In genomic region chr14:65499138-65499537, GRCh38 we compare ENCODE assay signal across 25 cellular contexts.
A peak's percentile ranks its signal among the peaks of the same experiment; 100 is the strongest.
DNase-seq lines count a peak whose midpoint lies in the region; ATAC-seq, FAIRE-seq and TF ChIP-seq lines count a peak whose summit lies in the region.
"Had no signal": no experiment of that assay in that cellular context is flagged by ENCODE, and none has a peak within 500 bp of the region (broad histone marks: within the 10 kb centered on the region; RNA-seq: fewer than 3 reads in every experiment).

No MANE protein-coding gene starts in this region.

- H3K9ac ChIP-seq in GM12878 (ENCODE audit: control insufficient read depth, insufficient read depth, low read length) (no peak overlapping the region), HepG2 (ENCODE audit: insufficient read depth, low read depth, low read length) (no peak overlapping the region)
- H3K9ac ChIP-seq: BLaER1 treated with 17β-estradiol and CSF1 and Interleukin-3, amounts not matched to agents 10 nM and 100 nM; GM23248 had no signal

- no peak for TF ChIP-seq CTCF in GM12878 (IDR thresholded peaks at IDR 0.05 in 2 of 3, conservative IDR thresholded peaks at IDR 0.05 in 1 of 3; ENCODE audit: control insufficient read depth in 2 of 3, extremely low read depth in 1 of 3, insufficient read depth in 1 of 3, low read depth in 3 of 3, low read length in 3 of 3)
- TF ChIP-seq CTCF in HepG2 (CRISPR knock-in tag; IDR thresholded peaks at IDR 0.05), result no peak

- H3K79me2 ChIP-seq in GM12878 (ENCODE audit: control insufficient read depth, insufficient read depth, low read length), result peaks cover 67% of the 10 kb centered on the region
- no peaks in the 10 kb centered on the region for H3K79me2 ChIP-seq in HepG2 (ENCODE audit: insufficient read depth, low read length)

- H3K4me2 ChIP-seq in GM12878 (ENCODE audit: control insufficient read depth, insufficient read depth) (no peak overlapping the region), HepG2 (ENCODE audit: low read depth, low read length) (no peak overlapping the region)
- H3K4me2 ChIP-seq: BLaER1 treated with 17β-estradiol and CSF1 and Interleukin-3, amounts not matched to agents 10 nM and 100 nM had no signal

- H3K36me3 ChIP-seq in GM12878 (ENCODE audit: control insufficient read depth in 2 of 2, insufficient read depth in 2 of 2, low read length in 1 of 2) (0 out of 4 replicates have a peak, but pooled peaks cover 0 to 5% of the 10 kb centered on the region in 2 experiments), HepG2 (replicated peaks in 1 of 2; ENCODE audit: control insufficient read depth in 1 of 2, insufficient read depth in 2 of 2, low read length in 2 of 2) (no peaks in the 10 kb centered on the region)
- H3K36me3 ChIP-seq: BE2C had no signal

- H3K27ac ChIP-seq in GM12878 (ENCODE audit: control insufficient read depth, insufficient read depth) (no peak overlapping the region), HepG2 (ENCODE audit: extremely low read length, insufficient read depth, low read length) (no peak overlapping the region)
- H3K27ac ChIP-seq: 22Rv1; BLaER1 treated with 17β-estradiol and CSF1 and Interleukin-3, amounts not matched to agents 10 nM and 100 nM; GM23248 had no signal

- TF ChIP-seq RAD21 in GM12878 (IDR thresholded peaks at IDR 0.05; ENCODE audit: insufficient read depth, low read depth, low read length) (no peak), HepG2 (CRISPR knock-in tag; IDR thresholded peaks at IDR 0.05) (no peak)

- H2AFZ ChIP-seq in GM12878 (ENCODE audit: control insufficient read depth, low read depth, low read length), result no peak overlapping the region
- no peak overlapping the region for H2AFZ ChIP-seq in HepG2 (ENCODE audit: low read length)
- H2AFZ ChIP-seq: GM23248 had no signal

- CTCF ChIA-PET in GM12878 (lab: Yijun Ruan, JAX), result interaction anchor here (1.2 to 8.1 kb wide), 3 partner anchors 9 to 83 kb away, joined by 3 to 106 read pairs (median 62); no protein-coding TSS in a partner anchor
- CTCF ChIA-PET in HepG2 (lab: Yijun Ruan, JAX; ENCODE audit: low intra/inter-chr PET ratio, low total read pairs), result no interaction called here

- POLR2A ChIA-PET in GM12878 (lab: Charles Lee) (interaction anchor here (1.2 kb wide), 1 partner anchor 9 kb away, joined by 4 read pairs; no protein-coding TSS in a partner anchor), HepG2 (lab: Yijun Ruan, JAX) (no interaction called here)

- ATAC-seq in activated CD4-positive, CD25-positive, alpha-beta regulatory T cell treated with anti-CD3 and anti-CD28 coated beads, Interleukin-2, amount 50 U/mL, for 24 hours, result peak; percentile 35 to 38
- no peak for ATAC-seq in GM12878
- ATAC-seq in stimulated activated effector memory CD8-positive, alpha-beta T cell treated with anti-CD3 and anti-CD28 coated beads, Interleukin-12 subunit alpha, Interleukin-12 subunit beta, amount 100 ng/mL, for 72 hours, result peak; percentile 70
- ATAC-seq in stimulated activated naive CD8-positive, alpha-beta T cell treated with anti-CD3 and anti-CD28 coated beads, Interleukin-15, amount 100 ng/mL, for 72 hours, result peak; percentile 76
- no peak for ATAC-seq in HepG2

- H3K4me1 ChIP-seq in GM12878 (ENCODE audit: control insufficient read depth, insufficient read depth, low read length) (peaks cover 21% of the 10 kb centered on the region; the same call in 1 of the 2 replicates), HepG2 (ENCODE audit: insufficient read depth, low read length) (no peaks in the 10 kb centered on the region)
- H3K4me1 ChIP-seq: BE2C had no signal

- in situ Hi-C loops in GM12878 (cut with MboI) (no loop called here), HepG2 (cut with HindIII; ENCODE audit: extremely low pct_ligation_motif_present, low pct_unique_long_range_greater_than_20kb) (no loop called here), ACHN (cut with HindIII; ENCODE audit: low pct_ligation_motif_present, low pct_unique_long_range_greater_than_20kb, low sequenced_read_pairs) (no loop called here)

- intact Hi-C loops in GM12878 (cut with micrococcal nuclease; ENCODE audit: unreplicated experiment) (no loop called here), HepG2 (cut with micrococcal nuclease; ENCODE audit: unreplicated experiment) (no loop called here)

- peaks cover 56% of the 10 kb centered on the region for H3K4me1 Mint-ChIP-seq in stimulated activated effector memory CD8-positive, alpha-beta T cell treated with anti-CD3 and anti-CD28 coated beads, Interleukin-12 subunit alpha, Interleukin-12 subunit beta, amount 100 ng/mL, for 72 hours
- H3K4me1 Mint-ChIP-seq in stimulated activated naive CD8-positive, alpha-beta T cell treated with anti-CD3 and anti-CD28 coated beads, Interleukin-15, amount 100 ng/mL, for 72 hours, result peaks cover 58% of the 10 kb centered on the region
- H3K4me1 Mint-ChIP-seq: CD14-positive monocyte had no signal

- no peak overlapping the region for H3K4me3 Mint-ChIP-seq in stimulated activated effector memory CD8-positive, alpha-beta T cell treated with anti-CD3 and anti-CD28 coated beads, Interleukin-12 subunit alpha, Interleukin-12 subunit beta, amount 100 ng/mL, for 72 hours
- no peak overlapping the region for H3K4me3 Mint-ChIP-seq in stimulated activated naive CD8-positive, alpha-beta T cell treated with anti-CD3 and anti-CD28 coated beads, Interleukin-15, amount 100 ng/mL, for 72 hours
- H3K4me3 Mint-ChIP-seq: CD14-positive monocyte; CD4-positive, alpha-beta T cell; CD8-positive, alpha-beta memory T cell had no signal

- H3K27me3 Mint-ChIP-seq in stimulated activated naive CD8-positive, alpha-beta T cell treated with anti-CD3 and anti-CD28 coated beads, Interleukin-15, amount 100 ng/mL, for 72 hours, result no peaks in the 10 kb centered on the region
- H3K27me3 Mint-ChIP-seq: CD4-positive, alpha-beta T cell; CD8-positive, alpha-beta memory T cell had no signal

- 0 out of 2 replicates have a peak, but pooled peaks cover 2% of the 10 kb centered on the region for H4K20me1 ChIP-seq in GM12878 (ENCODE audit: control insufficient read depth, insufficient read depth)
- no peaks in the 10 kb centered on the region for H4K20me1 ChIP-seq in HepG2 (ENCODE audit: insufficient read depth, low read length)

- TF ChIP-seq EP300 in GM12878 (IDR thresholded peaks at IDR 0.05; ENCODE audit: borderline replicate concordance in 1 of 2, control insufficient read depth in 1 of 2, low read depth in 2 of 2, low read length in 2 of 2), result no peak
- no peak for TF ChIP-seq EP300 in HepG2 (IDR thresholded peaks at IDR 0.05; ENCODE audit: low read depth in 2 of 2, low read length in 2 of 2)
- TF ChIP-seq EP300 in HepG2 (CRISPR knock-in tag; IDR thresholded peaks at IDR 0.05; ENCODE audit: borderline replicate concordance), result no peak

- no peak overlapping the region for H3K4me3 ChIP-seq in GM12878
- H3K4me3 ChIP-seq in HepG2 (replicated peaks in 1 of 3; ENCODE audit: insufficient read depth in 1 of 3, low read depth in 2 of 3, low read length in 3 of 3), result no peak overlapping the region
- H3K4me3 ChIP-seq: BLaER1 treated with 17β-estradiol and CSF1 and Interleukin-3, amounts not matched to agents 10 nM and 100 nM; GM23248 had no signal

- peaks cover 6% of the 10 kb centered on the region for H3K9me3 Mint-ChIP-seq in stimulated activated effector memory CD8-positive, alpha-beta T cell treated with anti-CD3 and anti-CD28 coated beads, Interleukin-12 subunit alpha, Interleukin-12 subunit beta, amount 100 ng/mL, for 72 hours
- H3K9me3 Mint-ChIP-seq in stimulated activated naive CD8-positive, alpha-beta T cell treated with anti-CD3 and anti-CD28 coated beads, Interleukin-15, amount 100 ng/mL, for 72 hours, result peaks cover 12 to 13% of the 10 kb centered on the region in 2 donors

- TF ChIP-seq POLR2A in GM12878 (IDR thresholded peaks at IDR 0.05; ENCODE audit: low read depth, low read length) (no peak), HepG2 (IDR thresholded peaks at IDR 0.05; ENCODE audit: insufficient read depth in 1 of 2, low read depth in 2 of 2, low read length in 2 of 2) (no peak)

- no peak overlapping the region for H3K27ac Mint-ChIP-seq in stimulated activated effector memory CD8-positive, alpha-beta T cell treated with anti-CD3 and anti-CD28 coated beads, Interleukin-12 subunit alpha, Interleukin-12 subunit beta, amount 100 ng/mL, for 72 hours
- H3K27ac Mint-ChIP-seq in stimulated activated naive CD8-positive, alpha-beta T cell treated with anti-CD3 and anti-CD28 coated beads, Interleukin-15, amount 100 ng/mL, for 72 hours, result no peak overlapping the region
- H3K27ac Mint-ChIP-seq: CD14-positive monocyte; CD4-positive, alpha-beta T cell had no signal

- SMC1A ChIA-PET in GM12878 (lab: Charles Lee; ENCODE audit: uncharacterized antibody, unreplicated experiment), result interaction anchor here (1.2 to 7.5 kb wide), 6 partner anchors 8 to 326 kb away, joined by 3 to 85 read pairs (median 4); partner anchors contain the start of gene FUT8

- no TSS peak for BruUV-seq in GM12878 (replicated peaks; lab: Mats Ljungman, UMichigan)
- BruUV-seq in HepG2 (replicated peaks; lab: Mats Ljungman, UMichigan), result no TSS peak

- peaks cover 17% of the 10 kb centered on the region for H3K9me3 ChIP-seq in GM12878 (replicated peaks; ENCODE audit: control insufficient read depth, insufficient read depth, low read length)
- H3K9me3 ChIP-seq in HepG2 (ENCODE audit: low read length), result no peaks in the 10 kb centered on the region
- H3K9me3 ChIP-seq: BE2C had no signal

- RAD21 ChIA-PET in GM12878 (lab: Charles Lee; ENCODE audit: unreplicated experiment), result interaction anchor here (0.7 to 6.2 kb wide), 3 partner anchors 10 to 84 kb away, joined by 3 to 82 read pairs (median 5); no protein-coding TSS in a partner anchor

- H3K27me3 ChIP-seq in GM12878 (replicated peaks in 1 of 2; ENCODE audit: control insufficient read depth in 2 of 2, insufficient read depth in 2 of 2, low read length in 1 of 2), result no peaks in the 10 kb centered on the region
- H3K27me3 ChIP-seq in HepG2 (ENCODE audit: control insufficient read depth in 1 of 2, insufficient read depth in 2 of 2, low read length in 2 of 2), result no peaks in the 10 kb centered on the region
- H3K27me3 ChIP-seq: BE2C; BLaER1 treated with 17β-estradiol and CSF1 and Interleukin-3, amounts not matched to agents 10 nM and 100 nM had no signal

- no peak for FAIRE-seq in GM12878 (lab: Jason Lieb, UNC)
- FAIRE-seq in HepG2 (lab: Jason Lieb, UNC), result no peak
- FAIRE-seq: A204.1, D721Med, H1 had no signal

- DNase-seq in activated CD4-positive, CD25-positive, alpha-beta regulatory T cell (lab: John Stamatoyannopoulos, UW), result no peak
- no peak for DNase-seq in GM12878 (ENCODE audit: low read depth, low spot score)
- DNase-seq in stimulated activated effector memory CD8-positive, alpha-beta T cell treated with anti-CD3 and anti-CD28 coated beads, Interleukin-12 subunit alpha, Interleukin-12 subunit beta, amount 100 ng/mL, for 72 hours (ENCODE audit: low spot score in 2 of 2), result no peak
- DNase-seq in stimulated activated naive CD8-positive, alpha-beta T cell treated with anti-CD3 and anti-CD28 coated beads, Interleukin-15, amount 100 ng/mL, for 72 hours, result no peak
- no peak for DNase-seq in HepG2 (ENCODE audit: low spot score)
- DNase-seq in ACHN, result no peak
- DNase-seq in NOMO-1 (lab: John Stamatoyannopoulos, UW; ENCODE audit: unreplicated experiment in 2 of 2), result no peak
- DNase-seq: AML-193; BE2C; CD4-positive, alpha-beta T cell; CD8-positive, alpha-beta memory T cell; DMS 273 treated with DMSO at 0.1 percent for 48 hours; DMS79; EL; GDM1; GM23248; H7; HCEC 1CT had no signal

- peaks cover 7% of the 10 kb centered on the region for H3K36me3 Mint-ChIP-seq in stimulated activated effector memory CD8-positive, alpha-beta T cell treated with anti-CD3 and anti-CD28 coated beads, Interleukin-12 subunit alpha, Interleukin-12 subunit beta, amount 100 ng/mL, for 72 hours

Comparison
In these comparisons a context has a peak if more than half of its experiments do, and no peak if none do; other contexts are left out.
1. ATAC-seq: peak in activated CD4-positive, CD25-positive, alpha-beta regulatory T cell treated with anti-CD3 and anti-CD28 coated beads, Interleukin-2, amount 50 U/mL, for 24 hours (2 of 2), stimulated activated effector memory CD8-positive, alpha-beta T cell treated with anti-CD3 and anti-CD28 coated beads, Interleukin-12 subunit alpha, Interleukin-12 subunit beta, amount 100 ng/mL, for 72 hours (single experiment) and stimulated activated naive CD8-positive, alpha-beta T cell treated with anti-CD3 and anti-CD28 coated beads, Interleukin-15, amount 100 ng/mL, for 72 hours (single experiment); none in GM12878 (single experiment) and HepG2 (single experiment).